Comparison of ENCODE assay signal across 8 cellular contexts in the genomic region with DNA sequence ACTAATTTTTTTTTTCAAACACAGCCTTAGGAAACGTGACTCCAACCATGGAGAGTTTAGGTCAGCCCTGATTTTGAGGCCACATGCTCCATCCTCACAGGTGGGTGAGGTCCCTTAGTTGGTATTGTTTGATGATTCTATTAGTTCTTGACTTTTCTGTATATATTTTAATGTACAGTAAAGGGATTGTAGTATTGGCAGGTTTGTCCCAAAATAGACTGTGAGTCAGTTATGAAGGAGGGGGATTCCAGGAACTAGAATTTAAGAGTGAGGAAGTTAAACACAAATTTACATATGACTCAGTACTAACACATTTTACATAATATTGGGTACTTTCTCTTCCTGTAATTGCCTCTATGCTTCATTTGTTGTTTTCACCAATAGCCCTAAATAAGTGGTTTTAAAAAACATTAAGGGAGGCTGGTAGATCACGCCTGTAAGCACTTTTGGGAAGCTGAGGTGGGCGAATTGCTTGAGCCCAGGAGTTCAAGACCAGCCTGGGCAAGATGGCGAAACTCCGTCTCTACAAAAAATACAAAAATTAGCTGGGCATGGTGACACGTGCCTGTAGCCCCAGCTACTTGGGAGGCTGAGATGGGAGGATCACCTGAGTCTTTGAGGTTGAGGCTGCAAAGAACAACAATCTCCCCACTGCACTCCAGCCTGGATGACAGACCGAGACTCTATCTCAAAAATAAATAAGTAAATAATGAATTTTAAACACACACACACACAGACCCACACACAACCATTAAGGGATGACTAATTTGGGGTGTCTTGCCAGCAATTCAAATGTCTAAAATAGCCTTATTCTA.
A peak's percentile ranks its signal among the peaks of the same experiment; 100 is the strongest.
DNase-seq lines count a peak whose midpoint lies in the region; ATAC-seq, FAIRE-seq and TF ChIP-seq lines count a peak whose summit lies in the region.

No MANE protein-coding gene starts in this region.

- peak overlapping the region; percentile 92 for H3K27ac Mint-ChIP-seq in stimulated activated naive CD8-positive, alpha-beta T cell treated with anti-CD3 and anti-CD28 coated beads, Interleukin-15, Interleukin-2, amounts not matched to agents 100 ng/mL and 50 ng/mL, for 24 hours

- TF ChIP-seq POLR2A in HCT116 (IDR thresholded peaks at IDR 0.05; ENCODE audit: borderline replicate concordance, extremely low read depth, insufficient read depth, insufficient read length) = no peak
- TF ChIP-seq POLR2A in NB4 (IDR thresholded peaks at IDR 0.05; ENCODE audit: extremely low read depth, insufficient read length) = no peak
- no peak for TF ChIP-seq POLR2A in H54 (IDR thresholded peaks at IDR 0.05; ENCODE audit: low read depth, low read length)

- no peak overlapping the region for H3K27ac ChIP-seq in HCT116 (ENCODE audit: low read depth, low read length)

- H3K36me3 ChIP-seq in HCT116 (ENCODE audit: control insufficient read depth in 1 of 2, insufficient read depth in 2 of 2, low read length in 2 of 2) = no peaks in the 10 kb centered on the region

- TF ChIP-seq RAD21 in HCT116 (IDR thresholded peaks at IDR 0.05; ENCODE audit: low read depth) = no peak

- H3K36me3 Mint-ChIP-seq in stimulated activated naive CD8-positive, alpha-beta T cell treated with anti-CD3 and anti-CD28 coated beads, Interleukin-15, Interleukin-2, amounts not matched to agents 100 ng/mL and 50 ng/mL, for 24 hours (ENCODE audit: low read depth) = no peaks in the 10 kb centered on the region

- intact Hi-C loops in HCT116 (cut with micrococcal nuclease) = no loop called here

- no TSS peak for BruUV-seq in HCT116 (replicated peaks; lab: Mats Ljungman, UMichigan)

- no peak overlapping the region for H3K9ac ChIP-seq in HCT116 (ENCODE audit: low read length)

- no peaks in the 10 kb centered on the region for H4K20me1 ChIP-seq in HCT116 (ENCODE audit: insufficient read depth)

- FAIRE-seq in H54 (lab: Jason Lieb, UNC) = no peak

- H3K4me1 Mint-ChIP-seq in stimulated activated naive CD8-positive, alpha-beta T cell treated with anti-CD3 and anti-CD28 coated beads, Interleukin-15, Interleukin-2, amounts not matched to agents 100 ng/mL and 50 ng/mL, for 24 hours (ENCODE audit: low read depth) = peaks cover 65% of the 10 kb centered on the region

- RAD21 ChIA-PET in HCT116 (lab: Charles Lee; ENCODE audit: low non-redundant PET in 1 of 2, low total read pairs in 2 of 2, uncharacterized antibody in 2 of 2, unreplicated experiment in 2 of 2) = no interaction called here

- H3K79me2 ChIP-seq in HCT116 (ENCODE audit: insufficient read depth, low read length) = no peaks in the 10 kb centered on the region

- TF ChIP-seq CTCF in HCT116 (IDR thresholded peaks at IDR 0.05 in 2 of 3, conservative IDR thresholded peaks at IDR 0.05 in 1 of 3; ENCODE audit: borderline replicate concordance in 1 of 3, insufficient read depth in 1 of 3, low read depth in 2 of 3, low read length in 2 of 3) = no peak
- TF ChIP-seq CTCF in NB4 (IDR thresholded peaks at IDR 0.05; ENCODE audit: low read depth, low read length) = no peak

- H3K9me2 ChIP-seq in HCT116 (ENCODE audit: insufficient read depth) = no peaks in the 10 kb centered on the region

- no peaks in the 10 kb centered on the region for H3K27me3 Mint-ChIP-seq in stimulated activated naive CD8-positive, alpha-beta T cell treated with anti-CD3 and anti-CD28 coated beads, Interleukin-15, Interleukin-2, amounts not matched to agents 100 ng/mL and 50 ng/mL, for 24 hours

- H3K9me3 Mint-ChIP-seq in stimulated activated naive CD8-positive, alpha-beta T cell treated with anti-CD3 and anti-CD28 coated beads, Interleukin-15, Interleukin-2, amounts not matched to agents 100 ng/mL and 50 ng/mL, for 24 hours = peaks cover 3% of the 10 kb centered on the region

- H3K4me3 ChIP-seq in HCT116 (replicated peaks in 1 of 2; ENCODE audit: low read depth in 1 of 2, low read length in 2 of 2) = no peak overlapping the region
- no peak overlapping the region for H3K4me3 ChIP-seq in NB4 (ENCODE audit: low read depth, low read length)

- DNase-seq in HCT116 (ENCODE audit: low read depth, low spot score) (no peak), NB4 (ENCODE audit: low read depth) (peak; percentile 79), H54 (ENCODE audit: insufficient read length, low spot score) (no peak), nucleus accumbens (lab: John Stamatoyannopoulos, UW) (no peak), NCI-H1092 treated with DMSO at 0.1 percent for 48 hours (lab: John Stamatoyannopoulos, UW) (no peak)
- peak; percentile 30 for DNase-seq in central memory CD4-positive, alpha-beta T cell

- H3K4me2 ChIP-seq in HCT116 (ENCODE audit: low read length) = 0 out of 2 replicates have a peak overlapping the region, but pooled peaks have one; percentile 23

- CTCF ChIA-PET in HCT116 (lab: Charles Lee) = no interaction called here

- H2AFZ ChIP-seq in HCT116 (ENCODE audit: low read depth, low read length, poor library complexity, severe bottlenecking) = peak overlapping the region; percentile 54

- no peaks in the 10 kb centered on the region for H3K27me3 ChIP-seq in HCT116 (ENCODE audit: insufficient read depth, low read length)

- H3K4me3 Mint-ChIP-seq in stimulated activated naive CD8-positive, alpha-beta T cell treated with anti-CD3 and anti-CD28 coated beads, Interleukin-15, Interleukin-2, amounts not matched to agents 100 ng/mL and 50 ng/mL, for 24 hours = peak overlapping the region; percentile 35

- peaks cover 0 to 7% of the 10 kb centered on the region in 2 experiments; a peak in 2 of 4 replicates for H3K4me1 ChIP-seq in HCT116 (ENCODE audit: control insufficient read depth in 1 of 2, insufficient read depth in 2 of 2, low read length in 2 of 2)

- ATAC-seq in GM18508 (IDR thresholded peaks at IDR 0.05; ENCODE audit: insufficient read depth, unreplicated experiment) = peak; percentile 91
- ATAC-seq in HCT116 = no peak

- POLR2A ChIA-PET in HCT116 (lab: Charles Lee) = no interaction called here

- H3K9me3 ChIP-seq in HCT116 (ENCODE audit: control insufficient read depth in 1 of 2, insufficient read depth in 1 of 2, low read depth in 1 of 2, low read length in 2 of 2) = no peaks in the 10 kb centered on the region

TF ChIP-seq in HCT116, 20 proteins besides CTCF, POLR2A, EP300 and RAD21 (continues in another document):
- TF ChIP-seq, protein P1, sequence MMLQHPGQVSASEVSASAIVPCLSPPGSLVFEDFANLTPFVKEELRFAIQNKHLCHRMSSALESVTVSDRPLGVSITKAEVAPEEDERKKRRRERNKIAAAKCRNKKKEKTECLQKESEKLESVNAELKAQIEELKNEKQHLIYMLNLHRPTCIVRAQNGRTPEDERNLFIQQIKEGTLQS (IDR thresholded peaks at IDR 0.05) = no peak
- TF ChIP-seq EGR1 (IDR thresholded peaks at IDR 0.05; ENCODE audit: low read depth) (no peak), JUND (IDR thresholded peaks at IDR 0.05) (no peak), ELF1 (IDR thresholded peaks at IDR 0.05; ENCODE audit: borderline replicate concordance, low read depth) (no peak), TCF7L2 (IDR thresholded peaks at IDR 0.05; ENCODE audit: borderline replicate concordance, extremely low read depth, insufficient read depth, insufficient read length) (no peak), ZBTB33 (IDR thresholded peaks at IDR 0.05; ENCODE audit: extremely low read depth, insufficient replicate concordance, low read length) (no peak), SP1 (IDR thresholded peaks at IDR 0.05; ENCODE audit: low read depth) (no peak), REST (IDR thresholded peaks at IDR 0.05; ENCODE audit: low read depth) (no peak), FOSL1 (IDR thresholded peaks at IDR 0.05; ENCODE audit: low read depth) (no peak), EZH2 (IDR thresholded peaks at IDR 0.05) (no peak), EZH2phosphoT487 (IDR thresholded peaks at IDR 0.05; ENCODE audit: borderline replicate concordance) (no peak)
- TF ChIP-seq, protein P2, sequence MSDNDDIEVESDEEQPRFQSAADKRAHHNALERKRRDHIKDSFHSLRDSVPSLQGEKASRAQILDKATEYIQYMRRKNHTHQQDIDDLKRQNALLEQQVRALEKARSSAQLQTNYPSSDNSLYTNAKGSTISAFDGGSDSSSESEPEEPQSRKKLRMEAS (IDR thresholded peaks at IDR 0.05) = no peak

Comparison
In these comparisons a context has a peak if more than half of its experiments do, and no peak if none do; other contexts are left out.
1. DNase-seq: peak in NB4 (single experiment) and central memory CD4-positive, alpha-beta T cell (single experiment); none in HCT116 (single experiment), H54 (single experiment), nucleus accumbens (0 of 56) and NCI-H1092 treated with DMSO at 0.1 percent for 48 hours (single experiment).